10 cellular contexts compared by ENCODE assay signal in the genomic region with DNA sequence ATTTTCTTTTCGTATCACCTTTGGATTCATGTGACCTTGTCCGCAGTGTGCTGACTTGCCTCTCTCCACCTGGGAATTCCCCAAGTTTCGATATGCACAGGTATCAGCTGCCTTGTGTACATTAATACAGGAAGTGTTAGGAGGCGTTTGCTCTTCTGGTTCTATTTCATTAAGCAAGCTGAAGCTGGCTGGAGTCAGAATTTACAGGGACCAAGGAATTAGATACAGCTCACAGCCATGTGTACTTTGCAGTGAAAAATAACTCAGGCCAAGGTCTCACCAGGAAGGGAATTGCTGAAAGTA. TPM values are rescaled to one million over a fixed set of nuclear protein-coding genes. Genes with fewer than 3 reads are reported as not detected.
DNase-seq lines count a peak whose midpoint lies in the region; ATAC-seq lines count a peak whose summit lies in the region.
"Had no signal": no experiment of that assay in that cellular context is flagged by ENCODE, and none has a peak within 500 bp of the region (broad histone marks: within the 10 kb centered on the region; RNA-seq: fewer than 3 reads in every experiment).

No MANE protein-coding gene starts in this region.

- CTCF ChIA-PET in activated CD4-positive, alpha-beta T cell treated with anti-CD3 and anti-CD28 coated beads for 36 hours (lab: Charles Lee), result interaction anchor here (0.5 to 1.0 kb wide), 2 partner anchors 9 to 76 kb away, joined by 3 read pairs; no protein-coding TSS in a partner anchor

- H3K9me3 ChIP-seq in T-helper 17 cell (ENCODE audit: control insufficient read depth, low read length, poor library complexity, severe bottlenecking), result no peaks in the 10 kb centered on the region

- POLR2A ChIA-PET in activated CD4-positive, alpha-beta T cell treated with anti-CD3 and anti-CD28 coated beads for 36 hours (lab: Charles Lee), result no interaction called here

- ATAC-seq in activated CD4-positive, alpha-beta T cell treated with anti-CD3 and anti-CD28 coated beads for 36 hours, result peak; percentile 74
- ATAC-seq in HG02759 (IDR thresholded peaks at IDR 0.05; ENCODE audit: unreplicated experiment), result peak; percentile 87
- no peak for ATAC-seq in T-helper 17 cell
- ATAC-seq in stimulated activated effector memory CD8-positive, alpha-beta T cell treated with anti-CD3 and anti-CD28 coated beads, Interleukin-12 subunit alpha, Interleukin-12 subunit beta, amount 100 ng/mL, for 72 hours, result peak; percentile 60
- ATAC-seq in HG03439 (IDR thresholded peaks at IDR 0.05; ENCODE audit: unreplicated experiment), result no peak

- H3K9me3 Mint-ChIP-seq in activated CD4-positive, alpha-beta T cell treated with anti-CD3 and anti-CD28 coated beads for 36 hours (ENCODE audit: low read depth), result no peaks in the 10 kb centered on the region
- H3K9me3 Mint-ChIP-seq in stimulated activated effector memory CD8-positive, alpha-beta T cell treated with anti-CD3 and anti-CD28 coated beads, Interleukin-12 subunit alpha, Interleukin-12 subunit beta, amount 100 ng/mL, for 72 hours, result no peaks in the 10 kb centered on the region

- no peaks in the 10 kb centered on the region for H3K36me3 Mint-ChIP-seq in activated CD4-positive, alpha-beta T cell treated with anti-CD3 and anti-CD28 coated beads for 36 hours (ENCODE audit: low read depth)
- H3K36me3 Mint-ChIP-seq in T-helper 17 cell (ENCODE audit: low read depth), result no peaks in the 10 kb centered on the region
- H3K36me3 Mint-ChIP-seq in stimulated activated effector memory CD8-positive, alpha-beta T cell treated with anti-CD3 and anti-CD28 coated beads, Interleukin-12 subunit alpha, Interleukin-12 subunit beta, amount 100 ng/mL, for 72 hours, result no peaks in the 10 kb centered on the region

- H3K4me3 Mint-ChIP-seq in activated CD4-positive, alpha-beta T cell treated with anti-CD3 and anti-CD28 coated beads for 36 hours, result no peak overlapping the region
- no peak overlapping the region for H3K4me3 Mint-ChIP-seq in T-helper 17 cell
- no peak overlapping the region for H3K4me3 Mint-ChIP-seq in stimulated activated effector memory CD8-positive, alpha-beta T cell treated with anti-CD3 and anti-CD28 coated beads, Interleukin-12 subunit alpha, Interleukin-12 subunit beta, amount 100 ng/mL, for 72 hours

- no peak for DNase-seq in activated CD4-positive, alpha-beta T cell treated with anti-CD3 and anti-CD28 coated beads for 36 hours
- DNase-seq in activated CD4-positive, alpha-beta T cell treated with anti-CD3 and anti-CD28 coated beads, Interleukin-2, amount 50 U/mL, for 4 hours, result no peak
- no peak for DNase-seq in T-helper 17 cell
- no peak for DNase-seq in stimulated activated effector memory CD8-positive, alpha-beta T cell treated with anti-CD3 and anti-CD28 coated beads, Interleukin-12 subunit alpha, Interleukin-12 subunit beta, amount 100 ng/mL, for 72 hours (ENCODE audit: low spot score in 2 of 2)
- DNase-seq in SKM-1 treated with dmso at 0.1 percent for 144 hours (lab: John Stamatoyannopoulos, UW; ENCODE audit: unreplicated experiment), result no peak
- no peak for DNase-seq in stimulated activated CD8-positive, alpha-beta memory T cell treated with anti-CD3 and anti-CD28 coated beads, Interleukin-4, amount 100 ng/mL, for 48 hours
- DNase-seq: amygdala, GDM1 had no signal

- peaks cover 8% of the 10 kb centered on the region for H3K4me1 Mint-ChIP-seq in activated CD4-positive, alpha-beta T cell treated with anti-CD3 and anti-CD28 coated beads for 36 hours
- H3K4me1 Mint-ChIP-seq in T-helper 17 cell, result peaks cover 8% of the 10 kb centered on the region
- no peaks in the 10 kb centered on the region for H3K4me1 Mint-ChIP-seq in stimulated activated effector memory CD8-positive, alpha-beta T cell treated with anti-CD3 and anti-CD28 coated beads, Interleukin-12 subunit alpha, Interleukin-12 subunit beta, amount 100 ng/mL, for 72 hours

- intact Hi-C loops in activated CD4-positive, alpha-beta T cell treated with anti-CD3 and anti-CD28 coated beads for 36 hours (cut with DNase I, micrococcal nuclease), result no loop called here

- H3K27ac Mint-ChIP-seq in activated CD4-positive, alpha-beta T cell treated with anti-CD3 and anti-CD28 coated beads for 36 hours, result no peak overlapping the region
- H3K27ac Mint-ChIP-seq in T-helper 17 cell, result peak overlapping the region; percentile 21
- H3K27ac Mint-ChIP-seq in stimulated activated effector memory CD8-positive, alpha-beta T cell treated with anti-CD3 and anti-CD28 coated beads, Interleukin-12 subunit alpha, Interleukin-12 subunit beta, amount 100 ng/mL, for 72 hours, result no peak overlapping the region

- no peaks in the 10 kb centered on the region for H3K27me3 Mint-ChIP-seq in activated CD4-positive, alpha-beta T cell treated with anti-CD3 and anti-CD28 coated beads for 36 hours
- H3K27me3 Mint-ChIP-seq in T-helper 17 cell, result no peaks in the 10 kb centered on the region

RNA-seq across cellular contexts. Expression of gene TIAM2, which starts 14.1 kb away (rescaled TPM):
- total RNA-seq in activated CD4-positive, alpha-beta T cell treated with anti-CD3 and anti-CD28 coated beads for 36 hours, result 10 to 100 TPM; 10.4 to 12.0 TPM
- total RNA-seq in T-helper 17 cell, result 1 to 10 TPM; 2.6 to 5.5 TPM

Comparison
In these comparisons a context has a peak if more than half of its experiments do, and no peak if none do; other contexts are left out.
1. ATAC-seq: peak in activated CD4-positive, alpha-beta T cell treated with anti-CD3 and anti-CD28 coated beads for 36 hours (single experiment), HG02759 (single experiment) and stimulated activated effector memory CD8-positive, alpha-beta T cell treated with anti-CD3 and anti-CD28 coated beads, Interleukin-12 subunit alpha, Interleukin-12 subunit beta, amount 100 ng/mL, for 72 hours (single experiment); none in T-helper 17 cell (single experiment) and HG03439 (single experiment).